Comparison of ENCODE assay signal across 17 cellular contexts in genomic region chr9:89447416-89447815, GRCh38. TPM values are rescaled to one million over a fixed set of nuclear protein-coding genes. Genes with fewer than 3 reads are reported as not detected.
DNase-seq lines count a peak whose midpoint lies in the region; ATAC-seq and TF ChIP-seq lines count a peak whose summit lies in the region.
"Had no signal": no experiment of that assay in that cellular context is flagged by ENCODE, and none has a peak within 500 bp of the region (broad histone marks: within the 10 kb centered on the region; RNA-seq: fewer than 3 reads in every experiment).

No MANE protein-coding gene starts in this region.

- no peaks in the 10 kb centered on the region for H3K27me3 ChIP-seq in CD4-positive, alpha-beta T cell (ENCODE audit: control insufficient read depth, insufficient read depth, low read length)
- no peaks in the 10 kb centered on the region for H3K27me3 ChIP-seq in DOHH2 (ENCODE audit: control insufficient read depth, low read length)
- H3K27me3 ChIP-seq: gastroesophageal sphincter, pancreas had no signal

- H3K9me2 ChIP-seq in DOHH2 (replicated peaks; ENCODE audit: control insufficient read depth, low read length): no peaks in the 10 kb centered on the region

- H3K4me1 Mint-ChIP-seq in CD4-positive, alpha-beta T cell (ENCODE audit: low read depth): peaks cover 87% of the 10 kb centered on the region
- H3K4me1 Mint-ChIP-seq in activated naive CD8-positive, alpha-beta T cell treated with anti-CD3 and anti-CD28 coated beads, Interleukin-2, amount 50 U/mL, for 24 hours: peaks cover 95% of the 10 kb centered on the region
- H3K4me1 Mint-ChIP-seq in natural killer cell: peaks cover 68 to 96% of the 10 kb centered on the region in 2 donors

- H3K9me3 ChIP-seq in CD4-positive, alpha-beta T cell (ENCODE audit: control insufficient read depth, low read length): no peaks in the 10 kb centered on the region
- no peaks in the 10 kb centered on the region for H3K9me3 ChIP-seq in DOHH2 (ENCODE audit: control insufficient read depth, insufficient read depth, low read length)
- H3K9me3 ChIP-seq: gastroesophageal sphincter, HAP-1, left ventricle myocardium inferior, pancreas, SJCRH30 had no signal

- H3K79me2 ChIP-seq in DOHH2 (ENCODE audit: control insufficient read depth, low read length): no peaks in the 10 kb centered on the region

- H3K27me3 Mint-ChIP-seq in CD4-positive, alpha-beta T cell: no peaks in the 10 kb centered on the region
- no peaks in the 10 kb centered on the region for H3K27me3 Mint-ChIP-seq in activated naive CD8-positive, alpha-beta T cell treated with anti-CD3 and anti-CD28 coated beads, Interleukin-2, amount 50 U/mL, for 24 hours
- H3K27me3 Mint-ChIP-seq in natural killer cell (ENCODE audit: low read depth in 2 of 2): no peaks in the 10 kb centered on the region

- no peaks in the 10 kb centered on the region for H3K36me3 ChIP-seq in DOHH2 (ENCODE audit: control insufficient read depth, low read length)
- H3K36me3 ChIP-seq: gastroesophageal sphincter, HAP-1, left ventricle myocardium inferior, pancreas, SJCRH30 had no signal

- H3K9me3 Mint-ChIP-seq in CD4-positive, alpha-beta T cell: no peaks in the 10 kb centered on the region
- H3K9me3 Mint-ChIP-seq in activated naive CD8-positive, alpha-beta T cell treated with anti-CD3 and anti-CD28 coated beads, Interleukin-2, amount 50 U/mL, for 24 hours: no peaks in the 10 kb centered on the region
- H3K9me3 Mint-ChIP-seq in natural killer cell: no peaks in the 10 kb centered on the region

- H3K36me3 Mint-ChIP-seq in CD4-positive, alpha-beta T cell (ENCODE audit: low read depth): peaks cover 85% of the 10 kb centered on the region
- peaks cover 41% of the 10 kb centered on the region for H3K36me3 Mint-ChIP-seq in activated naive CD8-positive, alpha-beta T cell treated with anti-CD3 and anti-CD28 coated beads, Interleukin-2, amount 50 U/mL, for 24 hours (ENCODE audit: low read depth)
- peaks cover 8% of the 10 kb centered on the region for H3K36me3 Mint-ChIP-seq in natural killer cell

- peak overlapping the region; percentile 43 for H3K4me3 Mint-ChIP-seq in CD4-positive, alpha-beta T cell
- no peak overlapping the region for H3K4me3 Mint-ChIP-seq in activated naive CD8-positive, alpha-beta T cell treated with anti-CD3 and anti-CD28 coated beads, Interleukin-2, amount 50 U/mL, for 24 hours
- no peak overlapping the region for H3K4me3 Mint-ChIP-seq in natural killer cell

- no peaks in the 10 kb centered on the region; the same call in 1 of the 2 replicates for H3F3A ChIP-seq in DOHH2 (ENCODE audit: control insufficient read depth, insufficient read depth)

- POLR2A ChIA-PET in CD4-positive, alpha-beta T cell (lab: Charles Lee): interaction anchor here (1.1 to 1.8 kb wide), 2 partner anchors 10 to 42 kb away, joined by 4 to 11 read pairs; no protein-coding TSS in a partner anchor

- CTCF ChIA-PET in CD4-positive, alpha-beta T cell (lab: Charles Lee): interaction anchor here (2.8 kb wide), 1 partner anchor 18 kb away, joined by 18 read pairs; no protein-coding TSS in a partner anchor

- intact Hi-C loops in CD4-positive, alpha-beta T cell (cut with DNase I, micrococcal nuclease): no loop called here
- intact Hi-C loops in natural killer cell (cut with micrococcal nuclease): loop anchor here (5.0 kb wide), 1 partner anchor 90 kb away; no protein-coding TSS in a partner anchor

- ATAC-seq in CD4-positive, alpha-beta T cell (ENCODE audit: poor library complexity): no peak
- ATAC-seq in activated naive CD8-positive, alpha-beta T cell treated with anti-CD3 and anti-CD28 coated beads, Interleukin-2, amount 50 U/mL, for 24 hours: no peak
- ATAC-seq in natural killer cell (no peak), GM19351 (IDR thresholded peaks at IDR 0.05; ENCODE audit: unreplicated experiment) (no peak), GM19452 (IDR thresholded peaks at IDR 0.05; ENCODE audit: unreplicated experiment) (no peak)
- ATAC-seq: gastroesophageal sphincter, pancreas, PC-3 had no signal

- H4K20me1 ChIP-seq in DOHH2 (ENCODE audit: control insufficient read depth, insufficient read depth, low read depth, low read length): peaks cover 7% of the 10 kb centered on the region; the same call in 1 of the 2 replicates

- no peak for DNase-seq in CD4-positive, alpha-beta T cell
- no peak for DNase-seq in activated naive CD8-positive, alpha-beta T cell treated with anti-CD3 and anti-CD28 coated beads, Interleukin-2, amount 50 U/mL, for 24 hours
- DNase-seq in natural killer cell (no peak), NCI-H82 (lab: John Stamatoyannopoulos, UW) (no peak)
- DNase-seq: activated CD4-positive, alpha-beta T cell treated with anti-CD3 and anti-CD28 coated beads for 48 hours; left ventricle myocardium inferior; NCI-H1092; NCI-H69; PC-3; SJCRH30; stimulated activated CD4-positive, alpha-beta T cell treated with anti-CD3 and anti-CD28 coated beads, Interleukin-4, amount 100 ng/mL, for 1 hour had no signal

- H3K27ac Mint-ChIP-seq in CD4-positive, alpha-beta T cell: peak overlapping the region; percentile 96
- H3K27ac Mint-ChIP-seq in activated naive CD8-positive, alpha-beta T cell treated with anti-CD3 and anti-CD28 coated beads, Interleukin-2, amount 50 U/mL, for 24 hours: peak overlapping the region; percentile 93
- peak overlapping the region; percentile 38 to 93 for H3K27ac Mint-ChIP-seq in natural killer cell

- TF ChIP-seq CTCF in CD4-positive, alpha-beta T cell (IDR thresholded peaks at IDR 0.05): no peak
- TF ChIP-seq CTCF in DOHH2 (IDR thresholded peaks at IDR 0.05; ENCODE audit: low read depth, low read length, poor library complexity, severe bottlenecking): no peak
- TF ChIP-seq CTCF in natural killer cell (IDR thresholded peaks at IDR 0.05): no peak

- H3K27ac ChIP-seq in CD4-positive, alpha-beta T cell (ENCODE audit: low read depth, low read length): peak overlapping the region; percentile 27
- no peak overlapping the region for H3K27ac ChIP-seq in DOHH2 (ENCODE audit: low read depth, low read length)
- H3K27ac ChIP-seq: gastroesophageal sphincter, left ventricle myocardium inferior, pancreas, SJCRH30 had no signal

- peak overlapping the region; percentile 56 for H3K4me2 ChIP-seq in DOHH2 (ENCODE audit: low read length)

- peaks cover 44% of the 10 kb centered on the region for H3K4me1 ChIP-seq in DOHH2 (ENCODE audit: control insufficient read depth, low read length)
- H3K4me1 ChIP-seq: pancreas, SJCRH30 had no signal

- H3K4me3 ChIP-seq in DOHH2 (ENCODE audit: low read length): no peak overlapping the region
- H3K4me3 ChIP-seq: gastroesophageal sphincter, HAP-1, left ventricle myocardium inferior, pancreas, SJCRH30 had no signal

RNA-seq across cellular contexts. Expression of gene SEMA4D, which starts 50.5 kb away (rescaled TPM):
- 100 to 1,000 TPM; 399 to 430 TPM for total RNA-seq in CD4-positive, alpha-beta T cell
- 100 to 1,000 TPM; 354 to 448 (median 420) TPM for total RNA-seq in natural killer cell
- total RNA-seq: SJCRH30 had no signal
